Comparison of ENCODE assay signal across 8 cellular contexts in genomic region chr3:160399347-160400047, GRCh38. TPM values are rescaled to one million over a fixed set of nuclear protein-coding genes. Genes with fewer than 3 reads are reported as not detected.
A peak's percentile ranks its signal among the peaks of the same experiment; 100 is the strongest.
DNase-seq lines count a peak whose midpoint lies in the region; ATAC-seq, FAIRE-seq and TF ChIP-seq lines count a peak whose summit lies in the region.

Gene SMC4, plus strand, starts transcription at chr3:160399650. Its CDS starts 1,177 bp downstream, at chr3:160400827.

- H3K27ac ChIP-seq in astrocyte (ENCODE audit: low read depth, low read length) = peak within 1 kb of the TSS; percentile 92
- H3K27ac ChIP-seq in hepatocyte = peak within 1 kb of the TSS; percentile 75

- H3K27me3 Mint-ChIP-seq in astrocyte (ENCODE audit: low read depth, unreplicated experiment) = no peaks in the 10 kb centered on the region

- no peaks in the 10 kb centered on the region for H3K36me3 ChIP-seq in astrocyte (ENCODE audit: insufficient read depth, low read length)
- H3K36me3 ChIP-seq in hepatocyte (replicated peaks; ENCODE audit: insufficient read depth, low read depth) = no peaks in the 10 kb centered on the region

- peaks cover 1% of the 10 kb centered on the region for H3K36me3 Mint-ChIP-seq in astrocyte (ENCODE audit: low read depth, unreplicated experiment)

- 1% methylated on average over 47 of the region's 47 CpGs for WGBS in hepatocyte (ENCODE audit: low lambda C conversion rate, missing lambda C conversion rate)

- peak within 1 kb of the TSS; percentile 93 for H2AFZ ChIP-seq in astrocyte (ENCODE audit: low read depth, low read length)
- H2AFZ ChIP-seq in hepatocyte = peak within 1 kb of the TSS; percentile 50

- H3K27me3 ChIP-seq in astrocyte (ENCODE audit: insufficient read depth, low read length) = no peaks in the 10 kb centered on the region
- H3K27me3 ChIP-seq in hepatocyte = no peaks in the 10 kb centered on the region

- H3K4me3 Mint-ChIP-seq in astrocyte (ENCODE audit: unreplicated experiment) = peak within 1 kb of the TSS; percentile 97

- peak within 1 kb of the TSS; percentile 96 for H3K9ac ChIP-seq in astrocyte (ENCODE audit: low read length)

- H3K4me1 ChIP-seq in astrocyte (ENCODE audit: insufficient read depth, low read length) = peaks cover 18% of the 10 kb centered on the region
- H3K4me1 ChIP-seq in hepatocyte (ENCODE audit: insufficient read depth) = peaks cover 6% of the 10 kb centered on the region

- DNase-seq in NCI-H2081 (lab: John Stamatoyannopoulos, UW) (peak; percentile 97), T-helper 9 cell (peak; percentile 76), astrocyte (ENCODE audit: low read depth) (peak; percentile 86), hepatocyte (ENCODE audit: low spot score) (peak; percentile 95), renal cortical epithelial cell (ENCODE audit: low read depth) (peak; percentile 89), GM19240 (ENCODE audit: insufficient read length, low spot score) (no peak)

- TF ChIP-seq CTCF in astrocyte (IDR thresholded peaks at IDR 0.05; ENCODE audit: insufficient read depth, low read depth, low read length) = no peak
- no peak for TF ChIP-seq CTCF in hepatocyte (IDR thresholded peaks at IDR 0.05; ENCODE audit: poor library complexity)

- peaks cover 81% of the 10 kb centered on the region for H3K79me2 ChIP-seq in astrocyte (ENCODE audit: insufficient read depth, low read length)
- H3K79me2 ChIP-seq in hepatocyte = peaks cover 75% of the 10 kb centered on the region

- no peaks in the 10 kb centered on the region for H3K9me3 Mint-ChIP-seq in astrocyte (ENCODE audit: unreplicated experiment)

- H4K20me1 ChIP-seq in astrocyte (ENCODE audit: insufficient read depth, low read length) (peaks cover 14% of the 10 kb centered on the region), hepatocyte (ENCODE audit: insufficient read depth, poor library complexity, severe bottlenecking) (no peaks in the 10 kb centered on the region)

- H3K4me1 Mint-ChIP-seq in astrocyte (ENCODE audit: low read depth, unreplicated experiment) = peaks cover 16% of the 10 kb centered on the region

- H3K9me2 ChIP-seq in hepatocyte (replicated peaks; ENCODE audit: insufficient read depth) = no peaks in the 10 kb centered on the region

- H3K4me3 ChIP-seq in astrocyte (ENCODE audit: insufficient read depth, low read depth, low read length) = peak within 1 kb of the TSS; percentile 97
- H3K4me3 ChIP-seq in hepatocyte = peak within 1 kb of the TSS; percentile 72

- FAIRE-seq in astrocyte (lab: Jason Lieb, UNC) = no peak

- H3K4me2 ChIP-seq in astrocyte (ENCODE audit: low read length) (peak within 1 kb of the TSS; percentile 94), hepatocyte (peak within 1 kb of the TSS; percentile 85)

- ATAC-seq in GM18511 (IDR thresholded peaks at IDR 0.05; ENCODE audit: unreplicated experiment) (peak; percentile 53), HG03039 (IDR thresholded peaks at IDR 0.05; ENCODE audit: unreplicated experiment) (peak; percentile 39)

- H3K27ac Mint-ChIP-seq in astrocyte (ENCODE audit: unreplicated experiment) = peak within 1 kb of the TSS; percentile 98

- H3K9me3 ChIP-seq in astrocyte (ENCODE audit: insufficient read depth, low read depth, low read length) (no peaks in the 10 kb centered on the region), hepatocyte (ENCODE audit: low read depth) (no peaks in the 10 kb centered on the region)

RNA-seq across cellular contexts. Expression of gene SMC4, which starts in this region (rescaled TPM):
- total RNA-seq in astrocyte (34.1 and 38.6 TPM in 2 replicates), hepatocyte (47.3 and 49.6 TPM in 2 replicates), renal cortical epithelial cell (32.3 and 39.8 TPM in 2 replicates)
- polyA plus RNA-seq in hepatocyte = 55.4 and 59.7 TPM in 2 replicates
